22 cellular contexts compared by ENCODE assay signal in genomic region chr3:97917813-97918536, GRCh38. TPM values are rescaled to one million over a fixed set of nuclear protein-coding genes. Genes with fewer than 3 reads are reported as not detected.
DNase-seq lines count a peak whose midpoint lies in the region; ATAC-seq and TF ChIP-seq lines count a peak whose summit lies in the region.
"Had no signal": no experiment of that assay in that cellular context is flagged by ENCODE, and none has a peak within 500 bp of the region (broad histone marks: within the 10 kb centered on the region; RNA-seq: fewer than 3 reads in every experiment).

No MANE protein-coding gene starts in this region.

- H3K9me3 ChIP-seq in GM23248 (ENCODE audit: low read depth) (no peaks in the 10 kb centered on the region), prostate gland (no peaks in the 10 kb centered on the region)
- H3K9me3 ChIP-seq: psoas muscle, transverse colon had no signal

- H3K9ac ChIP-seq in GM23248, result no peak overlapping the region

- WGBS in GM23248 (ENCODE audit: low coverage in 1 of 2, low lambda C conversion rate in 2 of 2, missing lambda C conversion rate in 2 of 2), 2 experiments, result 51 to 53% methylated on average over 3 of the region's 3 CpGs
- WGBS in prostate gland, result 89% methylated on average over 3 of the region's 3 CpGs

- H3K4me3 ChIP-seq in GM23248 (no peak overlapping the region), astrocyte of the spinal cord (ENCODE audit: low read depth, low read length) (no peak overlapping the region), dorsolateral prefrontal cortex (no peak overlapping the region), prostate gland (no peak overlapping the region)
- H3K4me3 ChIP-seq: lung, psoas muscle, SK-N-MC, transverse colon had no signal

- H2AFZ ChIP-seq in GM23248, result no peak overlapping the region

- no peaks in the 10 kb centered on the region for H3K9me2 ChIP-seq in GM23248 (ENCODE audit: insufficient read depth)

- H3K79me2 ChIP-seq in GM23248 (ENCODE audit: insufficient read depth), result no peaks in the 10 kb centered on the region

- in situ Hi-C loops in GM23248 (cut with MboI), result no loop called here
- in situ Hi-C loops in astrocyte of the spinal cord (cut with HindIII; ENCODE audit: low sequenced_read_pairs), result no loop called here

- TF ChIP-seq POLR2A in prostate gland (IDR thresholded peaks at IDR 0.05), result no peak

- H3K36me3 ChIP-seq in GM23248 (ENCODE audit: low read depth) (peaks cover 17% of the 10 kb centered on the region; the same call in 1 of the 2 replicates), prostate gland (no peaks in the 10 kb centered on the region)
- H3K36me3 ChIP-seq: brain microvascular endothelial cell had no signal

- no peaks in the 10 kb centered on the region for H4K20me1 ChIP-seq in GM23248 (ENCODE audit: insufficient read depth)

- no peak for ATAC-seq in foreskin keratinocyte
- ATAC-seq in HG03097 (IDR thresholded peaks at IDR 0.05; ENCODE audit: low FRiP score, unreplicated experiment), result no peak
- ATAC-seq: natural killer cell treated with Interleukin-12 subunit alpha and Interleukin-12 subunit beta and Interleukin-15 and Interleukin-18, amount 100 ng/mL, for 72 hours; PC-3 had no signal

- no peaks in the 10 kb centered on the region for H3K4me1 ChIP-seq in GM23248 (ENCODE audit: insufficient read depth)
- peaks cover 22% of the 10 kb centered on the region for H3K4me1 ChIP-seq in foreskin keratinocyte
- H3K4me1 ChIP-seq in prostate gland (replicated peaks), result no peaks in the 10 kb centered on the region
- H3K4me1 ChIP-seq: transverse colon had no signal

- H3F3A ChIP-seq in GM23248 (ENCODE audit: insufficient read depth), result no peaks in the 10 kb centered on the region; the same call in 1 of the 2 replicates

- no peaks in the 10 kb centered on the region for H3K27me3 ChIP-seq in GM23248 (replicated peaks; ENCODE audit: insufficient read depth)
- no peaks in the 10 kb centered on the region for H3K27me3 ChIP-seq in foreskin keratinocyte
- no peaks in the 10 kb centered on the region for H3K27me3 ChIP-seq in dorsolateral prefrontal cortex
- H3K27me3 ChIP-seq in prostate gland (replicated peaks; ENCODE audit: insufficient read depth), result no peaks in the 10 kb centered on the region
- H3K27me3 ChIP-seq: brain microvascular endothelial cell, transverse colon had no signal

- no peak for TF ChIP-seq CTCF in astrocyte of the spinal cord (IDR thresholded peaks at IDR 0.05; ENCODE audit: low read depth, low read length)
- no peak for TF ChIP-seq CTCF in foreskin keratinocyte (conservative IDR thresholded peaks at IDR 0.05)
- no peak for TF ChIP-seq CTCF in dorsolateral prefrontal cortex (IDR thresholded peaks at IDR 0.05 in 54 of 56, conservative IDR thresholded peaks at IDR 0.05 in 2 of 56; ENCODE audit: low read depth in 1 of 56, partially characterized antibody in 56 of 56)
- no peak for TF ChIP-seq CTCF in prostate gland (IDR thresholded peaks at IDR 0.05)

- DNase-seq in GM23248 (peak; percentile 47), astrocyte of the spinal cord (ENCODE audit: low read depth, low spot score) (peak; percentile 17), foreskin keratinocyte (peak; percentile 61 to 75), renal cortical epithelial cell (ENCODE audit: low read depth) (peak; percentile 64), dorsolateral prefrontal cortex (no peak), prostate gland (ENCODE audit: low spot score) (no peak), cortex of kidney (lab: John Stamatoyannopoulos, UW) (no peak)
- DNase-seq: activated CD4-positive, alpha-beta T cell treated with anti-CD3 and anti-CD28 coated beads for 4 hours; activated naive CD4-positive, alpha-beta T cell; brain microvascular endothelial cell; DMS53; H9; NCI-H1105 treated with DMSO at 0.1 percent for 48 hours; NCI-H774; PC-3; psoas muscle; stimulated activated naive CD4-positive, alpha-beta T cell treated with Interleukin-2 at 50 U/mL for 16 hours; transverse colon had no signal

- H3K27ac ChIP-seq in GM23248 (no peak overlapping the region), foreskin keratinocyte (no peak overlapping the region), dorsolateral prefrontal cortex (no peak overlapping the region), prostate gland (no peak overlapping the region)
- H3K27ac ChIP-seq: brain microvascular endothelial cell, psoas muscle, SK-N-MC, transverse colon had no signal

- intact Hi-C loops in dorsolateral prefrontal cortex (cut with DNase I), result no loop called here
- intact Hi-C loops in prostate gland (cut with DNase I), result no loop called here

- no peak overlapping the region for H3K4me2 ChIP-seq in GM23248 (ENCODE audit: unreplicated experiment)

RNA-seq across cellular contexts. Expression of gene RIOX2, which starts 54.3 kb away (rescaled TPM):
- 29.1 and 35.4 TPM in 2 replicates for total RNA-seq in GM23248 (2014; rRNA removed; shearing (Covaris generic))
- polyA plus RNA-seq in GM23248 (2016; fragmentation: Nextera tagmentation; extraction: Ambion mirVana) (34.0 and 36.4 TPM in 2 replicates), foreskin keratinocyte (20.6 and 23.5 TPM in 2 replicates)
- total RNA-seq in foreskin keratinocyte (38.8 and 45.5 TPM in 2 replicates), renal cortical epithelial cell (29.6 and 40.8 TPM in 2 replicates), dorsolateral prefrontal cortex (10 to 100 TPM; 17.8 to 37.3 (median 27.6) TPM), prostate gland (10 to 100 TPM; 18.1 to 20.2 TPM)

Comparison
In these comparisons a context has a peak if more than half of its experiments do, and no peak if none do; other contexts are left out.
1. DNase-seq: peak in GM23248 (single experiment), astrocyte of the spinal cord (single experiment), foreskin keratinocyte (2 of 2) and renal cortical epithelial cell (single experiment); none in dorsolateral prefrontal cortex (0 of 10), prostate gland (single experiment) and cortex of kidney (single experiment).